ENCODE assay signal across 3 cellular contexts in the genomic region with DNA sequence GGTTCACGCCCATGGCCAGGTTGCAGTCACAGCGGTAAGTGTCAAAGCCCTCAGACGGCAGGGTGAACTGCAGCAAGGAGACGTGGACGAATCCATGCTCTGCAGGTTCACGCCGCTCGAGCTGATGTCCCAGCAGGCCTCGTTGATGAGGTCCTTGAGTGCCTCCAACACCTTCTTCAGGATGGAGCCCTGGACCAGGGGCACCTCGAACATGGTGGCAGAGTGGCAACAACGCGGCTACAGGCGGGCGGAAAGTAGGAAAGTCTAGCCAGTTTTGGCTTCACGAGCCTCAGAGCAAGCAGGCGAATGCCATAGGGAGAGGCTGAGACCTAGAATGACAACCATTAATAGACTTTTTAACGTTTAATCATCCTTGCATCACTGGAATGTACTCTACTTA.
"Had no signal": no experiment of that assay in that cellular context is flagged by ENCODE, and none has a peak within 500 bp of the region (broad histone marks: within the 10 kb centered on the region; RNA-seq: fewer than 3 reads in every experiment).

No MANE protein-coding gene starts in this region.

- DNase-seq: GDM1, GF-D8 had no signal

- ATAC-seq: GM12878 had no signal

- H3K4me3 ChIP-seq: GM12878 had no signal
